1 cellular context compared by ENCODE assay signal in genomic region chr9:121121582-121122087, GRCh38.
A peak's percentile ranks its signal among the peaks of the same experiment; 100 is the strongest.
TF ChIP-seq lines count a peak whose summit lies in the region.

No MANE protein-coding gene starts in this region.

TF ChIP-seq in HEK293, 187 proteins besides CTCF, POLR2A, EP300 and RAD21 (continued from another document):
- TF ChIP-seq ZNF639 (tag by site-specific recombination; IDR thresholded peaks at IDR 0.05) = no peak
- TF ChIP-seq, protein P1, sequence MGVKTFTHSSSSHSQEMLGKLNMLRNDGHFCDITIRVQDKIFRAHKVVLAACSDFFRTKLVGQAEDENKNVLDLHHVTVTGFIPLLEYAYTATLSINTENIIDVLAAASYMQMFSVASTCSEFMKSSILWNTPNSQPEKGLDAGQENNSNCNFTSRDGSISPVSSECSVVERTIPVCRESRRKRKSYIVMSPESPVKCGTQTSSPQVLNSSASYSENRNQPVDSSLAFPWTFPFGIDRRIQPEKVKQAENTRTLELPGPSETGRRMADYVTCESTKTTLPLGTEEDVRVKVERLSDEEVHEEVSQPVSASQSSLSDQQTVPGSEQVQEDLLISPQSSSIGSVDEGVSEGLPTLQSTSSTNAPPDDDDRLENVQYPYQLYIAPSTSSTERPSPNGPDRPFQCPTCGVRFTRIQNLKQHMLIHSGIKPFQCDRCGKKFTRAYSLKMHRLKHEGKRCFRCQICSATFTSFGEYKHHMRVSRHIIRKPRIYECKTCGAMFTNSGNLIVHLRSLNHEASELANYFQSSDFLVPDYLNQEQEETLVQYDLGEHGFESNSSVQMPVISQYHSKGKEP (tag by site-specific recombination; IDR thresholded peaks at IDR 0.05) = no peak
- TF ChIP-seq ZXDB (tag by site-specific recombination; IDR thresholded peaks at IDR 0.05) = 0 out of 2 replicates have a peak, but pooled peaks have one; percentile 38
- no peak for TF ChIP-seq PRDM1 (tag by site-specific recombination; IDR thresholded peaks at IDR 0.05)
- TF ChIP-seq KLF9 (tag by site-specific recombination; IDR thresholded peaks at IDR 0.05; ENCODE audit: low read depth) = peak; percentile 28; the same call in 1 of the 2 replicates
- no peak for TF ChIP-seq OVOL3 (tag by site-specific recombination; IDR thresholded peaks at IDR 0.05)
- TF ChIP-seq SP3 (tag by site-specific recombination; IDR thresholded peaks at IDR 0.05) = peak; percentile 52; the same call in 1 of the 2 replicates
- no peak for TF ChIP-seq ZNF37A (tag by site-specific recombination; IDR thresholded peaks at IDR 0.05)
